ENCODE assay signal across 24 cellular contexts in the genomic region with DNA sequence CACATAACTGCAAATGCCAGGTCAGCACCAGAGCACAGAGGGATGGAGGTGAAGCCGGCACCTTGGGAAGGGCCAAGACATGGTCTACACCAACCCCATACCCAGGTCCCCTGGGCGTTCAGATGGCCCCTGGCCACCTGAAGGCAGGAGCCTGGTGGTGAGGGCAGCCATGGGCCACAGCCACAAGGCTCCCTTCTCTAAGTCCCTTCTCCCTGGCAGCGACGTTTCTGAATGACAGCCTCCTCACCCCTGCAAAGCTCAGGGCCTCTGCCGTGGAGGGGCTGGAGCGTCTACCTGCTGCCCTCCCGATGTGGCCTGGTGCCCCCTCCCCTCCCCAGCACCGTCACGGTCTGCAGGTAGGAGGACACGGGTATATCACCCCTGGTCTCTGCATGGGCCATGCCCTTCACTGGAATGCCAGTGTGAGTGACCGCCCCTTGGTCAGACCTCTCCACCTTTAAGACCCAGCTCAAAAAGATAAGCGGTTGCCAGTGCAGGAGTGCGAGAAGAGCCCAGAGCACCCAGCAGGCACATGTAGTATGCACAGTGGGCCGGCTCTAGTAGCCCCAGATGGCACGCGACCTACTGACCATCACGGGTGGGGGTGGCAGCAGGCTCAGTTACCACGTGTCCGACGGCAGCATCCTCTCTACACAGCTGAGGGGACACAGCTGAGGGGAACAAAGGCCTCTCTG. TPM values are rescaled to one million over a fixed set of nuclear protein-coding genes. Genes with fewer than 3 reads are reported as not detected.
A peak's percentile ranks its signal among the peaks of the same experiment; 100 is the strongest.
DNase-seq lines count a peak whose midpoint lies in the region; ATAC-seq and TF ChIP-seq lines count a peak whose summit lies in the region.
"Had no signal": no experiment of that assay in that cellular context is flagged by ENCODE, and none has a peak within 500 bp of the region (broad histone marks: within the 10 kb centered on the region; RNA-seq: fewer than 3 reads in every experiment).

No MANE protein-coding gene starts in this region.

- H4K20me1 ChIP-seq in BLaER1 treated with 17β-estradiol and CSF1 and Interleukin-3, amounts not matched to agents 10 nM and 100 nM = peaks cover 0 to 59% (median 26%) of the 10 kb centered on the region in 11 experiments; a peak in 14 of 22 replicates

- H3K9me3 Mint-ChIP-seq in glutamatergic neuron (ENCODE audit: unreplicated experiment) = peaks cover 14% of the 10 kb centered on the region
- H3K9me3 Mint-ChIP-seq: effector memory CD8-positive, alpha-beta T cell had no signal

- TF ChIP-seq CTCF in RWPE2 (IDR thresholded peaks at IDR 0.05; ENCODE audit: poor library complexity, severe bottlenecking) (no peak), glutamatergic neuron (IDR thresholded peaks at IDR 0.05; ENCODE audit: partially characterized antibody, unreplicated experiment) (no peak), omental fat pad (IDR thresholded peaks at IDR 0.05) (no peak), esophagus squamous epithelium (IDR thresholded peaks at IDR 0.05) (no peak)

- DNase-seq in RWPE2 (ENCODE audit: low spot score) (peak; percentile 50), glutamatergic neuron (no peak), omental fat pad (ENCODE audit: low spot score) (peak; percentile 16), esophagus squamous epithelium (lab: John Stamatoyannopoulos, UW) (no peak)
- DNase-seq in stimulated activated CD4-positive, alpha-beta T cell treated with anti-CD3 and anti-CD28 coated beads, Interleukin-12 subunit alpha, Interleukin-12 subunit beta, amount 100 ng/mL, for 4 hours = no peak
- DNase-seq in stimulated activated naive CD4-positive, alpha-beta T cell (lab: John Stamatoyannopoulos, UW) = no peak
- DNase-seq: activated CD8-positive, alpha-beta T cell treated with anti-CD3 and anti-CD28 coated beads, Interleukin-2, amount 10 ng/mL, durations not matched to agents 7 days and 5 days; activated gamma-delta T cell treated with Interleukin-2 at 50 U/mL for 16 hours; effector memory CD8-positive, alpha-beta T cell; foreskin keratinocyte; left cardiac atrium; mesenchymal stem cell; NCI-H146; NCI-H2107; NCI-H446 treated with DMSO at 0.1 percent for 48 hours; NCI-H82; stimulated activated CD4-positive, alpha-beta T cell treated with anti-CD3 and anti-CD28 coated beads, Interleukin-2, amount 100 ng/mL, for 48 hours had no signal

- ATAC-seq in RWPE2 (ENCODE audit: low read depth) (no peak), omental fat pad (ENCODE audit: low FRiP score) (no peak), GM21447 (IDR thresholded peaks at IDR 0.05; ENCODE audit: unreplicated experiment) (no peak)
- ATAC-seq: activated CD8-positive, alpha-beta T cell treated with anti-CD3 and anti-CD28 coated beads, Interleukin-2, amount 10 ng/mL, durations not matched to agents 7 days and 5 days; effector memory CD8-positive, alpha-beta T cell; foreskin keratinocyte; left cardiac atrium had no signal

- intact Hi-C loops in esophagus squamous epithelium (cut with DNase I) = no loop called here

- H3K4me1 Mint-ChIP-seq in glutamatergic neuron (ENCODE audit: low read depth, unreplicated experiment) = peaks cover 9% of the 10 kb centered on the region

- H3K36me3 ChIP-seq in BLaER1 treated with 17β-estradiol and CSF1 and Interleukin-3, amounts not matched to agents 10 nM and 100 nM = peaks cover 23 to 47% (median 38%) of the 10 kb centered on the region in 11 experiments; a peak in 21 of 22 replicates
- H3K36me3 ChIP-seq in RWPE2 (ENCODE audit: low read depth) (0 out of 2 replicates have a peak, but pooled peaks cover 7% of the 10 kb centered on the region), esophagus squamous epithelium (peaks cover 5 to 86% (median 11%) of the 10 kb centered on the region in 3 donors)

- peaks cover 20% of the 10 kb centered on the region for H3K36me3 Mint-ChIP-seq in glutamatergic neuron (ENCODE audit: unreplicated experiment)

- H3K4me3 ChIP-seq in BLaER1 treated with 17β-estradiol and CSF1 and Interleukin-3, amounts not matched to agents 10 nM and 100 nM = no peak overlapping the region
- no peak overlapping the region for H3K4me3 ChIP-seq in RWPE2 (ENCODE audit: severe bottlenecking)
- H3K4me3 ChIP-seq in esophagus squamous epithelium = no peak overlapping the region
- H3K4me3 ChIP-seq: SK-N-MC, smooth muscle cell had no signal

- peaks cover 2% of the 10 kb centered on the region for H3K27me3 Mint-ChIP-seq in glutamatergic neuron (ENCODE audit: unreplicated experiment)
- H3K27me3 Mint-ChIP-seq: effector memory CD8-positive, alpha-beta T cell had no signal

- H3K4me2 ChIP-seq in BLaER1 treated with 17β-estradiol and CSF1 and Interleukin-3, amounts not matched to agents 10 nM and 100 nM = peak overlapping the region in 7 of 11 experiments; percentile 13 to 55 (median 37); a peak in 12 of 22 replicates
- H3K4me2 ChIP-seq: smooth muscle cell had no signal

- H3K27me3 ChIP-seq in BLaER1 treated with 17β-estradiol and CSF1 and Interleukin-3, amounts not matched to agents 10 nM and 100 nM = no peaks in the 10 kb centered on the region
- no peaks in the 10 kb centered on the region for H3K27me3 ChIP-seq in RWPE2 (ENCODE audit: insufficient read depth, poor library complexity, severe bottlenecking)
- no peaks in the 10 kb centered on the region for H3K27me3 ChIP-seq in esophagus squamous epithelium
- H3K27me3 ChIP-seq: foreskin keratinocyte had no signal

- peak overlapping the region in 1 of 11 experiments; percentile 9; a peak in 1 of 22 replicates for H3K9ac ChIP-seq in BLaER1 treated with 17β-estradiol and CSF1 and Interleukin-3, amounts not matched to agents 10 nM and 100 nM

- WGBS in esophagus squamous epithelium, 2 donors = 82 to 87% methylated on average over 7 to 16 of the region's 20 CpGs

- no peak overlapping the region for H3K4me3 Mint-ChIP-seq in glutamatergic neuron (ENCODE audit: unreplicated experiment)
- H3K4me3 Mint-ChIP-seq: activated CD8-positive, alpha-beta T cell treated with anti-CD3 and anti-CD28 coated beads, Interleukin-2, amount 10 ng/mL, durations not matched to agents 7 days and 5 days; T-helper 1 cell treated with Interleukin-12 subunit alpha and Interleukin-12 subunit beta and Interleukin-4 antibody, amounts not matched to agents 30 μg/mL and 1 μg/mL, for 36 hours had no signal

- peaks cover 21 to 32% (median 27%) of the 10 kb centered on the region in 11 experiments for H3K9me3 ChIP-seq in BLaER1 treated with 17β-estradiol and CSF1 and Interleukin-3, amounts not matched to agents 10 nM and 100 nM (replicated peaks in 1 of 11)
- no peaks in the 10 kb centered on the region for H3K9me3 ChIP-seq in RWPE2 (ENCODE audit: severe bottlenecking)
- no peaks in the 10 kb centered on the region for H3K9me3 ChIP-seq in esophagus squamous epithelium

- H3K27ac Mint-ChIP-seq in glutamatergic neuron (ENCODE audit: unreplicated experiment) = peak overlapping the region; percentile 17
- H3K27ac Mint-ChIP-seq: activated CD8-positive, alpha-beta T cell treated with anti-CD3 and anti-CD28 coated beads, Interleukin-2, amount 10 ng/mL, durations not matched to agents 7 days and 5 days; T-helper 1 cell treated with Interleukin-12 subunit alpha and Interleukin-12 subunit beta and Interleukin-4 antibody, amounts not matched to agents 30 μg/mL and 1 μg/mL, for 36 hours had no signal

- TF ChIP-seq POLR2A in esophagus squamous epithelium (IDR thresholded peaks at IDR 0.05) = no peak

- H3K4me1 ChIP-seq in BLaER1 treated with 17β-estradiol and CSF1 and Interleukin-3, amounts not matched to agents 10 nM and 100 nM = peaks cover 0 to 45% (median 29%) of the 10 kb centered on the region in 10 experiments; a peak in 15 of 20 replicates
- H3K4me1 ChIP-seq in RWPE2 (ENCODE audit: insufficient read depth, poor library complexity, severe bottlenecking) (no peaks in the 10 kb centered on the region), esophagus squamous epithelium (peaks cover 3 to 47% (median 8%) of the 10 kb centered on the region in 3 donors)
- H3K4me1 ChIP-seq: Caco-2, foreskin keratinocyte had no signal

- H3K27ac ChIP-seq in BLaER1 treated with 17β-estradiol and CSF1 and Interleukin-3, amounts not matched to agents 10 nM and 100 nM = no peak overlapping the region; a peak in 1 of 22 replicates
- no peak overlapping the region for H3K27ac ChIP-seq in RWPE2 (ENCODE audit: poor library complexity, severe bottlenecking)
- H3K27ac ChIP-seq in esophagus squamous epithelium = no peak overlapping the region
- H3K27ac ChIP-seq: foreskin keratinocyte, RWPE1, SK-N-MC had no signal

RNA-seq across cellular contexts. Expression of a gene that starts 46.6 kb away (rescaled TPM):
- total RNA-seq in glutamatergic neuron (ENCODE audit: unreplicated experiment) (173 TPM), omental fat pad (10 to 100 TPM; 17.8 to 28.9 (median 24.3) TPM), esophagus squamous epithelium (10 to 100 TPM; 44.7 to 73.8 (median 56.8) TPM)

Comparison
In these comparisons a context has a peak if more than half of its experiments do, and no peak if none do; other contexts are left out.
1. DNase-seq: peak in RWPE2 (single experiment) and omental fat pad (single experiment); none in glutamatergic neuron (single experiment), stimulated activated CD4-positive, alpha-beta T cell treated with anti-CD3 and anti-CD28 coated beads, Interleukin-12 subunit alpha, Interleukin-12 subunit beta, amount 100 ng/mL, for 4 hours (single experiment), stimulated activated naive CD4-positive, alpha-beta T cell (0 of 6) and esophagus squamous epithelium (single experiment).